Comparison of ENCODE assay signal across 8 cellular contexts in genomic region chr17:1684307-1685189, GRCh38. TPM values are rescaled to one million over a fixed set of nuclear protein-coding genes. Genes with fewer than 3 reads are reported as not detected.
DNase-seq lines count a peak whose midpoint lies in the region; ATAC-seq, FAIRE-seq and TF ChIP-seq lines count a peak whose summit lies in the region.

PRPF8 (minus strand) TSS chr17:1684867; CDS start chr17:1684571, 296 bp downstream.

- intact Hi-C loops in aorta (cut with DNase I) = loop anchor here in 1 of 2 donors (1.0 kb wide), 1 partner anchor 27 kb away; no protein-coding TSS in a partner anchor

- WGBS in aorta, 2 donors = 0% methylated on average over 68 to 74 of the region's 74 CpGs

- peak within 1 kb of the TSS; percentile 79 for H3K4me3 ChIP-seq in astrocyte (ENCODE audit: insufficient read depth, low read depth, low read length)
- peak within 1 kb of the TSS; percentile 88 for H3K4me3 ChIP-seq in rectal smooth muscle tissue (ENCODE audit: low read length)
- peak within 1 kb of the TSS; percentile 55 to 73 for H3K4me3 ChIP-seq in aorta (ENCODE audit: low read length in 2 of 2)

- peaks cover 20% of the 10 kb centered on the region for H3K4me1 Mint-ChIP-seq in astrocyte (ENCODE audit: low read depth, unreplicated experiment)

- no peak for TF ChIP-seq CTCF in astrocyte (IDR thresholded peaks at IDR 0.05; ENCODE audit: insufficient read depth, low read depth, low read length)

- H3K9ac ChIP-seq in astrocyte (ENCODE audit: low read length) (peak within 1 kb of the TSS; percentile 90), rectal smooth muscle tissue (ENCODE audit: low read length) (peak within 1 kb of the TSS; percentile 86)

- H4K20me1 ChIP-seq in astrocyte (ENCODE audit: insufficient read depth, low read length) = peaks cover 47% of the 10 kb centered on the region

- H3K27me3 ChIP-seq in astrocyte (ENCODE audit: insufficient read depth, low read length) (no peaks in the 10 kb centered on the region), rectal smooth muscle tissue (ENCODE audit: control insufficient read depth, insufficient read depth, low read length) (no peaks in the 10 kb centered on the region), aorta (ENCODE audit: control insufficient read depth in 1 of 2, insufficient read depth in 2 of 2, low read length in 1 of 2) (no peaks in the 10 kb centered on the region)

- peak; percentile 85 for DNase-seq in NCI-H2029 (lab: John Stamatoyannopoulos, UW)
- DNase-seq in T-helper 22 cell (ENCODE audit: low read depth) = peak; percentile 94
- peak; percentile 89 for DNase-seq in astrocyte (ENCODE audit: low read depth)
- peak; percentile 99 for DNase-seq in hepatic stellate cell (ENCODE audit: low spot score)
- DNase-seq in aorta = peak; percentile 99

- TF ChIP-seq POLR2A in GM18505 (IDR thresholded peaks at IDR 0.05; ENCODE audit: borderline replicate concordance, extremely low read depth, insufficient read depth, insufficient read length) = peak; percentile 92

- H3K36me3 Mint-ChIP-seq in astrocyte (ENCODE audit: low read depth, unreplicated experiment) = peaks cover 19% of the 10 kb centered on the region

- peak within 1 kb of the TSS; percentile 98 for H3K27ac Mint-ChIP-seq in astrocyte (ENCODE audit: unreplicated experiment)

- peaks cover 50% of the 10 kb centered on the region for H3K79me2 ChIP-seq in astrocyte (ENCODE audit: insufficient read depth, low read length)

- H2AFZ ChIP-seq in astrocyte (ENCODE audit: low read depth, low read length) = peak within 1 kb of the TSS; percentile 76

- peak within 1 kb of the TSS; percentile 85 for H3K4me2 ChIP-seq in astrocyte (ENCODE audit: low read length)

- H3K36me3 ChIP-seq in astrocyte (ENCODE audit: insufficient read depth, low read length) (peaks cover 33% of the 10 kb centered on the region), rectal smooth muscle tissue (ENCODE audit: control insufficient read depth, insufficient read depth, low read length) (peaks cover 39% of the 10 kb centered on the region), aorta (ENCODE audit: control insufficient read depth in 1 of 2, insufficient read depth in 2 of 2, low read length in 1 of 2) (peaks cover 6 to 10% of the 10 kb centered on the region in 2 donors)

- peak within 1 kb of the TSS; percentile 98 for H3K4me3 Mint-ChIP-seq in astrocyte (ENCODE audit: unreplicated experiment)

- H3K9me3 Mint-ChIP-seq in astrocyte (ENCODE audit: unreplicated experiment) = no peaks in the 10 kb centered on the region

- H3K9me3 ChIP-seq in astrocyte (ENCODE audit: insufficient read depth, low read depth, low read length) (no peaks in the 10 kb centered on the region), aorta (ENCODE audit: control insufficient read depth, low read length) (no peaks in the 10 kb centered on the region)

- peak within 1 kb of the TSS; percentile 73 for H3K27ac ChIP-seq in astrocyte (ENCODE audit: low read depth, low read length)
- H3K27ac ChIP-seq in rectal smooth muscle tissue (ENCODE audit: low read depth, low read length) = peak within 1 kb of the TSS; percentile 95
- H3K27ac ChIP-seq in aorta (ENCODE audit: low read depth in 1 of 2, low read length in 2 of 2) = peak within 1 kb of the TSS in 1 of 2 donors; percentile 81

- peaks cover 6% of the 10 kb centered on the region for H3K4me1 ChIP-seq in astrocyte (ENCODE audit: insufficient read depth, low read length)
- H3K4me1 ChIP-seq in rectal smooth muscle tissue (ENCODE audit: control insufficient read depth, insufficient read depth, low read length) = peaks cover 14% of the 10 kb centered on the region
- H3K4me1 ChIP-seq in aorta (ENCODE audit: control insufficient read depth in 1 of 2, insufficient read depth in 2 of 2, low read length in 2 of 2) = peaks cover 0 to 4% of the 10 kb centered on the region in 2 donors

- H3K27me3 Mint-ChIP-seq in astrocyte (ENCODE audit: low read depth, unreplicated experiment) = no peaks in the 10 kb centered on the region

- peak; percentile 55 for FAIRE-seq in astrocyte (lab: Jason Lieb, UNC)

- ATAC-seq in GM18505 (IDR thresholded peaks at IDR 0.05; ENCODE audit: unreplicated experiment) = peak; percentile 97
- peak; percentile 94 for ATAC-seq in HG02973 (IDR thresholded peaks at IDR 0.05; ENCODE audit: unreplicated experiment)
- ATAC-seq in aorta (ENCODE audit: low FRiP score) = peak; percentile 100

RNA-seq across cellular contexts. Expression of gene PRPF8, which starts in this region (rescaled TPM):
- total RNA-seq in astrocyte (202 TPM in 2 replicates), aorta (100 to 1,000 TPM; 183 to 235 TPM)
- polyA plus RNA-seq in aorta = 10 to 100 TPM; 14.7 to 88.9 TPM
